In the genomic region with DNA sequence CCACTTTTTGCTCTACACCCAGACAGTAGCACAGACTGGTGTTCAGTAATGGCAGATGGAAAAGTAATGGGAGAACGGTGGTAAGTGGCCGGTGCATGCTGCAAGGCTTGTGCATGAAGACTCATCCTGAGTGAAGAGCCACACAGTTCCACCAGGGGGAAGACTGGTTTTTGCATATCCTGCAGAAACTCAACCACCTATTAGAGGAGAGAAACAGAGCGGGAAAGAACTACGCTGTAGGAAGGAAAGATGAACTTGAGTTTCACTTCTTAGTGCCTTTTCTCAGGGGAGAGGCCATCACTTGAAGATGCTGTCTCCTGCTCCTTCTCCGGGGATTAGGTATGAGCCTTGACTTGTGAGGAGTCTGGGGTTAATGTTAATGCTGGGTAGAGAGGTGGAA, we compare ENCODE assay signal across 10 cellular contexts. TPM values are rescaled to one million over a fixed set of nuclear protein-coding genes. Genes with fewer than 3 reads are reported as not detected.
DNase-seq lines count a peak whose midpoint lies in the region; ATAC-seq and TF ChIP-seq lines count a peak whose summit lies in the region.
"Had no signal": no experiment of that assay in that cellular context is flagged by ENCODE, and none has a peak within 500 bp of the region (broad histone marks: within the 10 kb centered on the region; RNA-seq: fewer than 3 reads in every experiment).

No MANE protein-coding gene starts in this region.

- no peaks in the 10 kb centered on the region for H3K36me3 Mint-ChIP-seq in CD8-positive, alpha-beta T cell
- peaks cover 3% of the 10 kb centered on the region; the same call in 1 of the 2 replicates for H3K36me3 Mint-ChIP-seq in HFFc6 (ENCODE audit: low read depth)
- no peaks in the 10 kb centered on the region for H3K36me3 Mint-ChIP-seq in activated T-cell treated with anti-CD3 and anti-CD28 coated beads, Interleukin-2, amount 50 U/mL, for 4 hours (ENCODE audit: insufficient read depth)

- no peaks in the 10 kb centered on the region for H3K9me3 ChIP-seq in CD8-positive, alpha-beta T cell (ENCODE audit: low read length)
- H3K9me3 ChIP-seq in WERI-Rb-1 (ENCODE audit: severe bottlenecking), result no peaks in the 10 kb centered on the region

- no peak for DNase-seq in CD8-positive, alpha-beta T cell
- DNase-seq in HFFc6 (peak; percentile 25), WERI-Rb-1 (peak; percentile 41), left colon (no peak)
- DNase-seq in activated T-cell treated with anti-CD3 and anti-CD28 coated beads, Interleukin-2, amount 50 U/mL, for 4 hours, result no peak

- POLR2A ChIA-PET in CD8-positive, alpha-beta T cell (lab: Charles Lee), result no interaction called here

- H3K4me1 ChIP-seq in CD8-positive, alpha-beta T cell (ENCODE audit: insufficient read depth, low read length), result no peaks in the 10 kb centered on the region

- no peak overlapping the region for H3K4me3 ChIP-seq in CD8-positive, alpha-beta T cell (ENCODE audit: low read depth, low read length)
- H3K4me3 ChIP-seq in WERI-Rb-1 (ENCODE audit: low read depth, low read length), result no peak overlapping the region
- H3K4me3 ChIP-seq: coronary artery had no signal

- no peaks in the 10 kb centered on the region for H3K9me3 Mint-ChIP-seq in CD8-positive, alpha-beta T cell
- H3K9me3 Mint-ChIP-seq in HFFc6, result no peaks in the 10 kb centered on the region
- no peaks in the 10 kb centered on the region for H3K9me3 Mint-ChIP-seq in activated T-cell treated with anti-CD3 and anti-CD28 coated beads, Interleukin-2, amount 50 U/mL, for 4 hours

- H3K27ac ChIP-seq in CD8-positive, alpha-beta T cell (ENCODE audit: low read depth, low read length), result no peak overlapping the region
- H3K27ac ChIP-seq in WERI-Rb-1, result no peak overlapping the region
- H3K27ac ChIP-seq: coronary artery had no signal

- peaks cover 5% of the 10 kb centered on the region for H3K27me3 Mint-ChIP-seq in CD8-positive, alpha-beta T cell (ENCODE audit: low read depth)
- no peaks in the 10 kb centered on the region for H3K27me3 Mint-ChIP-seq in HFFc6 (ENCODE audit: insufficient read depth)
- peaks cover 3% of the 10 kb centered on the region for H3K27me3 Mint-ChIP-seq in activated T-cell treated with anti-CD3 and anti-CD28 coated beads, Interleukin-2, amount 50 U/mL, for 4 hours (ENCODE audit: low read depth)

- intact Hi-C loops in CD8-positive, alpha-beta T cell (cut with DNase I, micrococcal nuclease), result no loop called here
- intact Hi-C loops in left colon (cut with DNase I, micrococcal nuclease), result no loop called here

- ATAC-seq in CD8-positive, alpha-beta T cell, result peak; percentile 40
- peak; percentile 24 for ATAC-seq in left colon
- ATAC-seq in activated T-cell treated with anti-CD3 and anti-CD28 coated beads, Interleukin-2, amount 50 U/mL, for 4 hours, result no peak
- no peak for ATAC-seq in GM18519 (IDR thresholded peaks at IDR 0.05; ENCODE audit: low FRiP score, unreplicated experiment)
- ATAC-seq in GM19328 (IDR thresholded peaks at IDR 0.05; ENCODE audit: unreplicated experiment), result no peak
- ATAC-seq in HG02763 (IDR thresholded peaks at IDR 0.05; ENCODE audit: unreplicated experiment), result no peak

- no peak overlapping the region for H3K27ac Mint-ChIP-seq in CD8-positive, alpha-beta T cell
- no peak overlapping the region for H3K27ac Mint-ChIP-seq in HFFc6

- H3K4me3 Mint-ChIP-seq in CD8-positive, alpha-beta T cell, result no peak overlapping the region
- H3K4me3 Mint-ChIP-seq in HFFc6, result no peak overlapping the region
- no peak overlapping the region for H3K4me3 Mint-ChIP-seq in activated T-cell treated with anti-CD3 and anti-CD28 coated beads, Interleukin-2, amount 50 U/mL, for 4 hours

- no peaks in the 10 kb centered on the region for H3K27me3 ChIP-seq in CD8-positive, alpha-beta T cell (ENCODE audit: insufficient read depth, low read length)
- no peaks in the 10 kb centered on the region for H3K27me3 ChIP-seq in WERI-Rb-1 (ENCODE audit: insufficient read depth, low read depth, severe bottlenecking)

- H3K36me3 ChIP-seq in CD8-positive, alpha-beta T cell (ENCODE audit: insufficient read depth, low read length), result no peaks in the 10 kb centered on the region
- no peaks in the 10 kb centered on the region for H3K36me3 ChIP-seq in WERI-Rb-1

- CTCF ChIA-PET in CD8-positive, alpha-beta T cell (lab: Charles Lee), result no interaction called here

- H3K4me1 Mint-ChIP-seq in CD8-positive, alpha-beta T cell (ENCODE audit: low read depth), result peaks cover 13% of the 10 kb centered on the region
- peaks cover 28% of the 10 kb centered on the region for H3K4me1 Mint-ChIP-seq in HFFc6 (ENCODE audit: low read depth)
- H3K4me1 Mint-ChIP-seq in activated T-cell treated with anti-CD3 and anti-CD28 coated beads, Interleukin-2, amount 50 U/mL, for 4 hours (ENCODE audit: low read depth), result no peaks in the 10 kb centered on the region

- no peak for TF ChIP-seq CTCF in CD8-positive, alpha-beta T cell (IDR thresholded peaks at IDR 0.05)
- TF ChIP-seq CTCF in HFFc6 (IDR thresholded peaks at IDR 0.05) (peak; percentile 61), WERI-Rb-1 (IDR thresholded peaks at IDR 0.05; ENCODE audit: low read depth, low read length) (peak; percentile 44)

RNA-seq across cellular contexts. Expression of a gene that starts 9.4 kb away (rescaled TPM):
- not detected for total RNA-seq in CD8-positive, alpha-beta T cell
- total RNA-seq in HFFc6 (2021; fragmentation: NEBNext Ultra II Directional; extraction: Animal tissue kit (Norgen Biotek cat#: 25700)), result 10 to 100 TPM; 18.9 to 40.4 (median 23.8) TPM
- 100 to 1,000 TPM; 244 to 310 TPM for total RNA-seq in left colon
- 1 to 10 TPM in 1 of 3 donors, under 1 TPM in 2; 0.76 to 1.3 (median 0.82) TPM for total RNA-seq in activated T-cell treated with anti-CD3 and anti-CD28 coated beads, Interleukin-2, amount 50 U/mL, for 4 hours
- total RNA-seq: mesenteric fat pad had no signal

RNA-seq across cellular contexts. Expression of a gene that starts 31.0 kb away (rescaled TPM):
- total RNA-seq in CD8-positive, alpha-beta T cell, result 10 to 100 TPM; 20.0 to 20.1 TPM
- 10 to 100 TPM; 39.7 to 49.3 (median 46.6) TPM for total RNA-seq in HFFc6 (2021; fragmentation: NEBNext Ultra II Directional; extraction: Animal tissue kit (Norgen Biotek cat#: 25700))
- 10 to 100 TPM; 34.1 to 40.8 TPM for total RNA-seq in left colon
- total RNA-seq in activated T-cell treated with anti-CD3 and anti-CD28 coated beads, Interleukin-2, amount 50 U/mL, for 4 hours, result 10 to 100 TPM; 25.9 to 31.9 (median 26.6) TPM

Comparison
In these comparisons a context has a peak if more than half of its experiments do, and no peak if none do; other contexts are left out.
1. ATAC-seq: peak in CD8-positive, alpha-beta T cell (single experiment) and left colon (single experiment); none in activated T-cell treated with anti-CD3 and anti-CD28 coated beads, Interleukin-2, amount 50 U/mL, for 4 hours (0 of 2), GM18519 (single experiment), GM19328 (single experiment) and HG02763 (single experiment).
2. DNase-seq: peak in HFFc6 (single experiment) and WERI-Rb-1 (single experiment); none in CD8-positive, alpha-beta T cell (0 of 7), left colon (0 of 2) and activated T-cell treated with anti-CD3 and anti-CD28 coated beads, Interleukin-2, amount 50 U/mL, for 4 hours (single experiment).
3. RNA of a gene that starts 9.4 kb away (total RNA-seq): 244 to 310 TPM in left colon and 18.9 to 40.4 TPM in HFFc6; 0.76 to 1.3 TPM in activated T-cell treated with anti-CD3 and anti-CD28 coated beads, Interleukin-2, amount 50 U/mL, for 4 hours and not detected in CD8-positive, alpha-beta T cell; every median in the first group is over 4 times any median in the second.